ENCODE assay signal across 14 cellular contexts in the genomic region with DNA sequence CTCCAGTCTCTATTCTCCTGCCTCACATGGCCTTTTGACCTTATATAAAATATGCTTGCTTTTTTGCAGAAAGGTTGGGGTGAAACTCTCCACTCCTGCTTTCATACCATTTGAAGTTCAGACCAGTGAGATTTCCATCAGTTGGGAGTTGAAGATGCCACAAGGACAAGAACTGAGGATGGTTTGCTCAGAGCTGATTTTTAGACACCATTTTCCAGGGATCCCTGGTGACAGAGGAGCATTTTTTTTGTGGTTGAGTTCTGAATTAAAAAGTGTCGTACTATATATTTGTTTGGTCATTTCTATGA. TPM values are rescaled to one million over a fixed set of nuclear protein-coding genes. Genes with fewer than 3 reads are reported as not detected.
DNase-seq lines count a peak whose midpoint lies in the region; ATAC-seq, FAIRE-seq and TF ChIP-seq lines count a peak whose summit lies in the region.
"Had no signal": no experiment of that assay in that cellular context is flagged by ENCODE, and none has a peak within 500 bp of the region (broad histone marks: within the 10 kb centered on the region; RNA-seq: fewer than 3 reads in every experiment).

No MANE protein-coding gene starts in this region.

- no peak for TF ChIP-seq EP300 in suprapubic skin (IDR thresholded peaks at IDR 0.05)

- H3K36me3 Mint-ChIP-seq in HFFc6 (ENCODE audit: low read depth) = peaks cover 21% of the 10 kb centered on the region

- H3K9me3 Mint-ChIP-seq in HFFc6 = peaks cover 17% of the 10 kb centered on the region

- H3K27ac ChIP-seq in caudate nucleus (ENCODE audit: low read depth, low read length) (peak overlapping the region; percentile 19), suprapubic skin (peak overlapping the region; percentile 92), colonic mucosa (no peak overlapping the region)
- H3K27ac ChIP-seq: cardiac muscle cell had no signal

- H3K9ac ChIP-seq in mucosa of stomach (ENCODE audit: low read length) (peak overlapping the region; percentile 6), colonic mucosa (ENCODE audit: low read depth in 2 of 2, low read length in 2 of 2) (no peak overlapping the region)

- H3K4me1 ChIP-seq in mucosa of stomach (ENCODE audit: control insufficient read depth, insufficient read depth, low read length) (peaks cover 40% of the 10 kb centered on the region), suprapubic skin (peaks cover 57% of the 10 kb centered on the region), colonic mucosa (peaks cover 14% of the 10 kb centered on the region)

- peak overlapping the region; percentile 70 for H3K4me3 Mint-ChIP-seq in HFFc6

- intact Hi-C loops in colonic mucosa (cut with DNase I) = no loop called here

- peaks cover 87% of the 10 kb centered on the region for H3K4me1 Mint-ChIP-seq in HFFc6 (ENCODE audit: low read depth)

- H3K27me3 Mint-ChIP-seq in HFFc6 (ENCODE audit: insufficient read depth) = peaks cover 4% of the 10 kb centered on the region

- H3K27me3 ChIP-seq in mucosa of stomach (ENCODE audit: control insufficient read depth, insufficient read depth, low read length) (no peaks in the 10 kb centered on the region), suprapubic skin (no peaks in the 10 kb centered on the region), colonic mucosa (no peaks in the 10 kb centered on the region)
- H3K27me3 ChIP-seq: cardiac muscle cell had no signal

- no peak for ATAC-seq in GM21390 (IDR thresholded peaks at IDR 0.05; ENCODE audit: unreplicated experiment)

- H3K36me3 ChIP-seq in mucosa of stomach (ENCODE audit: control insufficient read depth, insufficient read depth, low read length) (no peaks in the 10 kb centered on the region), suprapubic skin (no peaks in the 10 kb centered on the region), colonic mucosa (no peaks in the 10 kb centered on the region)
- H3K36me3 ChIP-seq: cardiac muscle cell had no signal

- no peak for DNase-seq in HFFc6
- DNase-seq in caudate nucleus (lab: John Stamatoyannopoulos, UW) = no peak
- no peak for DNase-seq in suprapubic skin (ENCODE audit: low spot score in 2 of 2)
- DNase-seq in colonic mucosa = no peak
- DNase-seq in D721Med (ENCODE audit: insufficient read length, low spot score) = no peak
- DNase-seq in middle frontal gyrus (ENCODE audit: extremely low spot score, low spot score) = no peak
- DNase-seq: activated CD4-positive, alpha-beta T cell treated with anti-CD3 and anti-CD28 coated beads, Interleukin-2, amount 50 U/mL, for 48 hours; C1 segment of cervical spinal cord; H7; NCI-H1105 had no signal

- H3K27ac Mint-ChIP-seq in HFFc6 = peak overlapping the region; percentile 99

- TF ChIP-seq POLR2A in suprapubic skin (IDR thresholded peaks at IDR 0.05) = no peak

- FAIRE-seq in D721Med (lab: Jason Lieb, UNC) = no peak

- H3K9me3 ChIP-seq in mucosa of stomach (ENCODE audit: control insufficient read depth, low read length) = no peaks in the 10 kb centered on the region
- H3K9me3 ChIP-seq in suprapubic skin = no peaks in the 10 kb centered on the region
- H3K9me3 ChIP-seq in colonic mucosa = no peaks in the 10 kb centered on the region

- TF ChIP-seq CTCF in HFFc6 (IDR thresholded peaks at IDR 0.05) = no peak
- no peak for TF ChIP-seq CTCF in suprapubic skin (IDR thresholded peaks at IDR 0.05)
- no peak for TF ChIP-seq CTCF in colonic mucosa (IDR thresholded peaks at IDR 0.05)
- TF ChIP-seq CTCF in D721Med (IDR thresholded peaks at IDR 0.05; ENCODE audit: insufficient read depth, missing control alignments) = no peak

- H3K4me3 ChIP-seq in mucosa of stomach (ENCODE audit: low read length) (no peak overlapping the region), suprapubic skin (no peak overlapping the region), colonic mucosa (no peak overlapping the region)
- H3K4me3 ChIP-seq: cardiac muscle cell had no signal

- 42% methylated on average over 1 of the region's 1 CpG for WGBS in suprapubic skin

RNA-seq across cellular contexts. Expression of a gene that starts 8.8 kb away (rescaled TPM):
- 10 to 100 TPM in 4 of 6 experiments, 1 to 10 TPM in 2; 6.5 to 80.1 (median 74.8) TPM for total RNA-seq in HFFc6 (2021; fragmentation: NEBNext Ultra II Directional; extraction: Animal tissue kit (Norgen Biotek cat#: 25700))
- total RNA-seq in suprapubic skin (10 to 100 TPM; 80.4 to 96.4 (median 83.6) TPM), colonic mucosa (10 to 100 TPM; 30.8 to 48.7 TPM)
- total RNA-seq: T-helper 2 cell treated with Interferon-gamma antibody and Interleukin-4, amounts not matched to agents 100 ng/mL and 5 ng/mL, for 36 hours had no signal

RNA-seq across cellular contexts. Expression of a gene that starts 52.8 kb away (rescaled TPM):
- total RNA-seq in HFFc6 (2021; fragmentation: NEBNext Ultra II Directional; extraction: Animal tissue kit (Norgen Biotek cat#: 25700)) = under 1 TPM in 4 of 6 experiments, not detected in 2; 0.05 to 0.19 (median 0.09) TPM
- total RNA-seq in suprapubic skin (1 to 10 TPM; 1.8 to 7.9 (median 3.4) TPM), colonic mucosa (1 to 10 TPM in 1 of 2 donors, under 1 TPM in 1; 0.72 to 2.1 TPM)
- total RNA-seq: T-helper 2 cell treated with Interferon-gamma antibody and Interleukin-4, amounts not matched to agents 100 ng/mL and 5 ng/mL, for 36 hours had no signal
